ENCODE assay signal across 18 cellular contexts in the genomic region with DNA sequence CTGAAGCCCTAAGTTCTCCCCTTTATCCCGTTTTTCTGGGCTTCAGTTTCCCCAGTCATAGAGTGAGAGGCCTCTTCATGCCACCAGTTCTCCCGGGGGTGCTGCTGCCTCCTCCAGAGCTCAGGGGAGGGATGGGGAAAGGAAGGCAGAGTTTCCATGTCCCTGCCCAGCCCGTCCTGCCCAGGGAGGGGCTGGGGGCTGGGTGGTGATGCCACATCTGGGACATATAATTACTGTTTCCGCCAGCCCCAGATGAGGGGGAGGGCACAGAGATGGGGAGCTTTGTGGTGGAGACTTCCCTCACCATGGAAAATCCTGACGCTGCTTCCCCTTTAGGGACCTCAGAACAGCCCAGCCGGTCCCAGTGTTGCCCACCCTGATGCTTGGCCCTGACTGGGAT. TPM values are rescaled to one million over a fixed set of nuclear protein-coding genes. Genes with fewer than 3 reads are reported as not detected.
A peak's percentile ranks its signal among the peaks of the same experiment; 100 is the strongest.
DNase-seq lines count a peak whose midpoint lies in the region; ATAC-seq and TF ChIP-seq lines count a peak whose summit lies in the region.
"Had no signal": no experiment of that assay in that cellular context is flagged by ENCODE, and none has a peak within 500 bp of the region (broad histone marks: within the 10 kb centered on the region; RNA-seq: fewer than 3 reads in every experiment).

No MANE protein-coding gene starts in this region.

- H3K36me3 ChIP-seq in gastrocnemius medialis (no peaks in the 10 kb centered on the region), prostate gland (no peaks in the 10 kb centered on the region)
- H3K36me3 ChIP-seq: neutrophil, right lobe of liver had no signal

- in situ Hi-C loops in gastrocnemius medialis (cut with MboI; ENCODE audit: low sequenced_read_pairs in 4 of 4), result no loop called here

- peak overlapping the region; percentile 86 for H3K27ac ChIP-seq in right cardiac atrium (ENCODE audit: low read length)
- peak overlapping the region in 3 of 4 donors; percentile 58 to 73 (median 64) for H3K27ac ChIP-seq in gastrocnemius medialis
- H3K27ac ChIP-seq in prostate gland, result no peak overlapping the region
- H3K27ac ChIP-seq: neutrophil, right lobe of liver had no signal

- H3K27me3 ChIP-seq in right cardiac atrium (ENCODE audit: control insufficient read depth, insufficient read depth), result no peaks in the 10 kb centered on the region
- no peaks in the 10 kb centered on the region for H3K27me3 ChIP-seq in gastrocnemius medialis
- no peaks in the 10 kb centered on the region for H3K27me3 ChIP-seq in prostate gland (replicated peaks; ENCODE audit: insufficient read depth)
- H3K27me3 ChIP-seq: right lobe of liver had no signal

- no peak for ATAC-seq in Right ventricle myocardium inferior
- peak in 1 of 2 donors; percentile 1 for ATAC-seq in right cardiac atrium
- no peak for ATAC-seq in gastrocnemius medialis
- ATAC-seq in GM21619 (IDR thresholded peaks at IDR 0.05; ENCODE audit: unreplicated experiment), result no peak
- ATAC-seq: effector memory CD8-positive, alpha-beta T cell had no signal

- H3K9me3 ChIP-seq in right cardiac atrium (ENCODE audit: control insufficient read depth, low read length), result no peaks in the 10 kb centered on the region
- H3K9me3 ChIP-seq in gastrocnemius medialis, result no peaks in the 10 kb centered on the region
- no peaks in the 10 kb centered on the region for H3K9me3 ChIP-seq in prostate gland
- H3K9me3 ChIP-seq: neutrophil, right lobe of liver had no signal

- TF ChIP-seq CTCF in gastrocnemius medialis (IDR thresholded peaks at IDR 0.05 in 4 of 5, conservative IDR thresholded peaks at IDR 0.05 in 1 of 5) (no peak), prostate gland (IDR thresholded peaks at IDR 0.05) (no peak)

- H3K4me1 ChIP-seq in right cardiac atrium (ENCODE audit: control insufficient read depth, insufficient read depth, low read length) (peaks cover 35% of the 10 kb centered on the region), gastrocnemius medialis (peaks cover 16 to 20% of the 10 kb centered on the region in 2 donors), prostate gland (replicated peaks) (no peaks in the 10 kb centered on the region)
- H3K4me1 ChIP-seq: right lobe of liver had no signal

- TF ChIP-seq POLR2A in gastrocnemius medialis (IDR thresholded peaks at IDR 0.05), result no peak
- no peak for TF ChIP-seq POLR2A in prostate gland (IDR thresholded peaks at IDR 0.05)

- H3K4me3 ChIP-seq in right cardiac atrium (ENCODE audit: low read length) (peak overlapping the region; percentile 29), gastrocnemius medialis (peak overlapping the region in 3 of 4 donors; percentile 1 to 49 (median 41)), prostate gland (no peak overlapping the region)

- intact Hi-C loops in Right ventricle myocardium inferior (cut with DNase I) (loop anchor here (5.0 kb wide), 2 partner anchors 98 to 163 kb away; a partner anchor contains a TSS), cardiac septum (cut with DNase I) (no loop called here), right cardiac atrium (cut with DNase I) (no loop called here), gastrocnemius medialis (cut with DNase I; ENCODE audit: low total_unique reads) (no loop called here), prostate gland (cut with DNase I) (no loop called here)

- peak; percentile 42 for DNase-seq in Right ventricle myocardium inferior (ENCODE audit: missing footprints)
- no peak for DNase-seq in cardiac septum (ENCODE audit: low spot score)
- peak; percentile 32 to 57 (median 32) for DNase-seq in right cardiac atrium
- no peak for DNase-seq in gastrocnemius medialis
- no peak for DNase-seq in DMS 273 treated with DMSO at 0.1 percent for 48 hours (lab: John Stamatoyannopoulos, UW)
- no peak for DNase-seq in cerebellum (ENCODE audit: low spot score)
- no peak for DNase-seq in prostate gland (ENCODE audit: low spot score)
- DNase-seq: 8988T; activated CD4-positive, alpha-beta T cell treated with anti-CD3 and anti-CD28 coated beads, Interleukin-2, amount 10 ng/mL, durations not matched to agents 24 days and 14 days; DMS153; effector memory CD8-positive, alpha-beta T cell; hippocampal formation; NCI-H146; right lobe of liver; stimulated activated CD4-positive, alpha-beta T cell treated with anti-CD3 and anti-CD28 coated beads, Interleukin-2, amount 100 ng/mL, for 48 hours had no signal

- 50% methylated on average over 6 of the region's 6 CpGs for WGBS in right cardiac atrium
- WGBS in prostate gland, result 77% methylated on average over 6 of the region's 6 CpGs

RNA-seq across cellular contexts. Expression of a gene that starts 4.1 kb away (rescaled TPM):
- total RNA-seq in Right ventricle myocardium inferior (284 TPM), cardiac septum (155 TPM), right cardiac atrium (100 to 1,000 TPM; 187 to 254 (median 222) TPM), gastrocnemius medialis (100 to 1,000 TPM in 3 of 4 donors, 10 to 100 TPM in 1; 81.9 to 149 (median 113) TPM), cerebellum (2.3 TPM), prostate gland (100 to 1,000 TPM in 1 of 2 donors, 10 to 100 TPM in 1; 89.4 to 117 TPM)
- 216 TPM for polyA plus RNA-seq in right cardiac atrium
- total RNA-seq: activated CD4-positive, alpha-beta T cell treated with anti-CD3 and anti-CD28 coated beads, Interleukin-2, amount 10 ng/mL, durations not matched to agents 24 days and 14 days had no signal

RNA-seq across cellular contexts. Expression of a gene that starts 48.0 kb away (rescaled TPM):
- total RNA-seq in Right ventricle myocardium inferior, result not detected
- not detected for total RNA-seq in cardiac septum
- total RNA-seq in right cardiac atrium, result not detected
- polyA plus RNA-seq in right cardiac atrium, result not detected
- not detected for total RNA-seq in gastrocnemius medialis
- 4.3 TPM for total RNA-seq in cerebellum
- total RNA-seq in prostate gland, result 1 to 10 TPM in 1 of 2 donors, not detected in 1; 4.4 TPM
- total RNA-seq: activated CD4-positive, alpha-beta T cell treated with anti-CD3 and anti-CD28 coated beads, Interleukin-2, amount 10 ng/mL, durations not matched to agents 24 days and 14 days; mononuclear cell had no signal

Comparison
In these comparisons a context has a peak if more than half of its experiments do, and no peak if none do; other contexts are left out.
1. DNase-seq: peak in Right ventricle myocardium inferior (single experiment) and right cardiac atrium (3 of 3); none in cardiac septum (single experiment), gastrocnemius medialis (0 of 2), DMS 273 treated with DMSO at 0.1 percent for 48 hours (single experiment), cerebellum (single experiment) and prostate gland (single experiment).
2. H3K27ac ChIP-seq: peak in right cardiac atrium (single experiment) and gastrocnemius medialis (3 of 4); none in prostate gland (0 of 2).
3. H3K4me3 ChIP-seq: peak in right cardiac atrium (single experiment) and gastrocnemius medialis (3 of 4); none in prostate gland (0 of 2).
4. RNA of a gene that starts 4.1 kb away (total RNA-seq): 284 TPM in Right ventricle myocardium inferior (single experiment), 187 to 254 TPM in right cardiac atrium, 155 TPM in cardiac septum (single experiment), 81.9 to 149 TPM in gastrocnemius medialis and 89.4 to 117 TPM in prostate gland; 2.3 TPM in cerebellum (single experiment); every median in the first group is over 10 times any median in the second.